ENCODE assay signal across 2 cellular contexts in the genomic region with DNA sequence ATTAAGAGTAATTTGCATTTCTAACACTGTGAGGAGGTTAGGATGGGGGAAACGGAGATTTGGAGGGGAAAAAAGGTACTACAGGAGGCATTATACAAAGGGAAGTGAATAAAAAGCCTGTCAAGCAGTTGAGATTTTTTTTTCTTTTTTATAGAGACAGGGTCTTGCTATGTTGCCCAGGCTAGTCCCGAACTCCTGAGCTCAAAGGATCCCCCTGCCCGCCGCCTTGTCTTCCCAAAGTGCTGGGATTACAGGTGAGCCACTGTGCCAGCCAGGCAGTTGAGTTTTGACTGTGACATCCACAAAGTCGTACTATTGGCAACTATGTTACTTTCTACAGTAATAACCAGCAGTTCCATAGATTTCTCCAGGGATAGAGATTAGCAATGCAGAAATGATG.
A peak's percentile ranks its signal among the peaks of the same experiment; 100 is the strongest.
TF ChIP-seq lines count a peak whose summit lies in the region.

No MANE protein-coding gene starts in this region.

TF ChIP-seq in HepG2, 621 proteins besides CTCF, POLR2A, EP300 and RAD21:
- no peak for TF ChIP-seq TBL1XR1 (IDR thresholded peaks at IDR 0.05; ENCODE audit: borderline replicate concordance, low read length, partially characterized antibody)
- TF ChIP-seq ZNF121 (CRISPR knock-in tag; IDR thresholded peaks at IDR 0.05), result 0 out of 2 replicates have a peak, but pooled peaks have one; percentile 52

TF ChIP-seq in GM12878, 131 proteins besides CTCF, POLR2A, EP300 and RAD21:
- TF ChIP-seq NFXL1 (IDR thresholded peaks at IDR 0.05; ENCODE audit: borderline replicate concordance) (no peak), GABPA (IDR thresholded peaks at IDR 0.05; ENCODE audit: low read depth) (no peak), POLR2AphosphoS2 (IDR thresholded peaks at IDR 0.05; ENCODE audit: low read depth, low read length) (no peak), ASH2L (IDR thresholded peaks at IDR 0.05; ENCODE audit: borderline replicate concordance, low read depth) (no peak), RAD51 (IDR thresholded peaks at IDR 0.05) (no peak), TBL1XR1 (IDR thresholded peaks at IDR 0.05; ENCODE audit: low read depth, low read length) (no peak), CEBPB (IDR thresholded peaks at IDR 0.05; ENCODE audit: borderline replicate concordance in 1 of 2, low read depth in 2 of 2, low read length in 2 of 2) (no peak), POU2F2 (IDR thresholded peaks at IDR 0.05; ENCODE audit: borderline replicate concordance, low read depth, low read length) (no peak), BRCA1 (IDR thresholded peaks at IDR 0.05; ENCODE audit: low read depth, low read length) (no peak), SUPT20H (IDR thresholded peaks at IDR 0.05; ENCODE audit: borderline replicate concordance, control insufficient read depth, low read depth, low read length) (no peak), DPF2 (IDR thresholded peaks at IDR 0.05) (no peak), E2F8 (IDR thresholded peaks at IDR 0.05; ENCODE audit: low read depth, partially characterized antibody) (no peak), IRF4 (IDR thresholded peaks at IDR 0.05; ENCODE audit: low read depth, low read length) (no peak), RBBP5 (conservative IDR thresholded peaks at IDR 0.05) (no peak), EED (IDR thresholded peaks at IDR 0.05; ENCODE audit: low read depth) (no peak), CBX3 (IDR thresholded peaks at IDR 0.05; ENCODE audit: borderline replicate concordance, low read depth) (no peak)
- TF ChIP-seq, protein P1, sequence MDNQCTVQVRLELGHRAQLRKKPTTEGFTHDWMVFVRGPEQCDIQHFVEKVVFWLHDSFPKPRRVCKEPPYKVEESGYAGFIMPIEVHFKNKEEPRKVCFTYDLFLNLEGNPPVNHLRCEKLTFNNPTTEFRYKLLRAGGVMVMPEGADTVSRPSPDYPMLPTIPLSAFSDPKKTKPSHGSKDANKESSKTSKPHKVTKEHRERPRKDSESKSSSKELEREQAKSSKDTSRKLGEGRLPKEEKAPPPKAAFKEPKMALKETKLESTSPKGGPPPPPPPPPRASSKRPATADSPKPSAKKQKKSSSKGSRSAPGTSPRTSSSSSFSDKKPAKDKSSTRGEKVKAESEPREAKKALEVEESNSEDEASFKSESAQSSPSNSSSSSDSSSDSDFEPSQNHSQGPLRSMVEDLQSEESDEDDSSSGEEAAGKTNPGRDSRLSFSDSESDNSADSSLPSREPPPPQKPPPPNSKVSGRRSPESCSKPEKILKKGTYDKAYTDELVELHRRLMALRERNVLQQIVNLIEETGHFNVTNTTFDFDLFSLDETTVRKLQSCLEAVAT (IDR thresholded peaks at IDR 0.05), result no peak
- TF ChIP-seq, protein P2, sequence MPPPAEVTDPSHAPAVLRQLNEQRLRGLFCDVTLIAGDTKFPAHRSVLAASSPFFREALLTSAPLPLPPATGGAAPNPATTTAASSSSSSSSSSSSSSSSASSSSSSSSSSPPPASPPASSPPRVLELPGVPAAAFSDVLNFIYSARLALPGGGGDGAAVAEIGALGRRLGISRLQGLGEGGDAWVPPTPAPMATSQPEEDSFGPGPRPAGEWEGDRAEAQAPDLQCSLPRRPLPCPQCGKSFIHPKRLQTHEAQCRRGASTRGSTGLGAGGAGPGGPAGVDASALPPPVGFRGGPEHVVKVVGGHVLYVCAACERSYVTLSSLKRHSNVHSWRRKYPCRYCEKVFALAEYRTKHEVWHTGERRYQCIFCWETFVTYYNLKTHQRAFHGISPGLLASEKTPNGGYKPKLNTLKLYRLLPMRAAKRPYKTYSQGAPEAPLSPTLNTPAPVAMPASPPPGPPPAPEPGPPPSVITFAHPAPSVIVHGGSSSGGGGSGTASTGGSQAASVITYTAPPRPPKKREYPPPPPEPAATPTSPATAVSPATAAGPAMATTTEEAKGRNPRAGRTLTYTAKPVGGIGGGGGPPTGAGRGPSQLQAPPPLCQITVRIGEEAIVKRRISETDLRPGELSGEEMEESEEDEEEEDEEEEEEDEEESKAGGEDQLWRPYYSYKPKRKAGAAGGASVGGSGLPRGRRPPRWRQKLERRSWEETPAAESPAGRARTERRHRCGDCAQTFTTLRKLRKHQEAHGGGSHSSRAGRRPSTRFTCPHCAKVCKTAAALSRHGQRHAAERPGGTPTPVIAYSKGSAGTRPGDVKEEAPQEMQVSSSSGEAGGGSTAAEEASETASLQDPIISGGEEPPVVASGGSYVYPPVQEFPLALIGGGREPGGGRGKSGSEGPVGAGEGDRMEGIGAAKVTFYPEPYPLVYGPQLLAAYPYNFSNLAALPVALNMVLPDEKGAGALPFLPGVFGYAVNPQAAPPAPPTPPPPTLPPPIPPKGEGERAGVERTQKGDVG (CRISPR knock-in tag; IDR thresholded peaks at IDR 0.05), result no peak
